ENCODE assay signal across 26 cellular contexts in the genomic region with DNA sequence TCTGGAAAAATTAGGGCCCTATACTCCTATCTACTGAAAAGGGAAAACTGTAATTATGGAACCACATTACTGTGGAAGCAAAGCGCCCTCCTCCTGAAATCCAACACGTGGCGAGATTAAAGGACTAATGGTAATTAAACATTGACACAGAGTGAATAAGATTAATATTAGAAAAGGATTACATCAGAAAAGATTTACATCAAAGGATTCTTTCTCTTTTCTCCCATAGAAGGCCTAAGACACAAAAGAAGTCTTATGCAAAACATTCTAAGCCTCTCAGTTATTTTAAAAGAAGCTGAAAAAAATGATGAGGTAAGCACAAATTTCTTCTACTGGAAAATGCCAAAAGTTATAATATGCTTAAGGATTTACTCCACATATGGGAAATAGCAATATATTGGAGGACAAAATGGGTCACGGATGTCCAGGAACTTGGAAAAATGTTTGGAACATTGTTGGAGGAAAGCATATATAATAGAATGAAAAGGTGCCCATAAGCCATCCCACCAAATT.
"Had no signal": no experiment of that assay in that cellular context is flagged by ENCODE, and none has a peak within 500 bp of the region (broad histone marks: within the 10 kb centered on the region; RNA-seq: fewer than 3 reads in every experiment).

No MANE protein-coding gene starts in this region.

- H2AFZ ChIP-seq: parathyroid adenoma had no signal

- H3K27ac Mint-ChIP-seq: naive thymus-derived CD4-positive, alpha-beta T cell; natural killer cell treated with Interleukin-12 subunit alpha and Interleukin-12 subunit beta and Interleukin-15 and Interleukin-18, amount 100 ng/mL, for 72 hours; stimulated activated naive B cell treated with anti-CD40 and anti-IgM and Interleukin-4, amounts not matched to agents 10 μg/mL and 1 μg/mL and 100 μg/mL, for 72 hours had no signal

- H3K4me1 Mint-ChIP-seq: naive thymus-derived CD4-positive, alpha-beta T cell; stimulated activated naive B cell treated with anti-CD40 and anti-IgM and Interleukin-4, amounts not matched to agents 10 μg/mL and 1 μg/mL and 100 μg/mL, for 72 hours had no signal

- ATAC-seq: mucosa of descending colon; naive thymus-derived CD4-positive, alpha-beta T cell; natural killer cell treated with Interleukin-12 subunit alpha and Interleukin-12 subunit beta and Interleukin-15 and Interleukin-18, amount 100 ng/mL, for 72 hours; psoas muscle; sciatic nerve; stimulated activated naive B cell treated with anti-CD40 and anti-IgM and Interleukin-4, amounts not matched to agents 10 μg/mL and 1 μg/mL and 100 μg/mL, for 72 hours; stimulated activated naive CD8-positive, alpha-beta T cell treated with anti-CD3 and anti-CD28 coated beads, Interleukin-15, Interleukin-2, amounts not matched to agents 100 U/mL and 50 U/mL, for 24 hours had no signal

- DNase-seq: islet precursor cell; left ventricle myocardium inferior; mesendoderm; midbrain; mucosa of descending colon; naive thymus-derived CD4-positive, alpha-beta T cell; nucleus accumbens; psoas muscle; stimulated activated CD4-positive, alpha-beta T cell treated with anti-CD3 and anti-CD28 coated beads, Interleukin-12 subunit alpha, Interleukin-12 subunit beta, amount 100 ng/mL, for 4 hours; stimulated activated CD4-positive, alpha-beta T cell treated with anti-CD3 and anti-CD28 coated beads, Interleukin-15, amount 100 ng/mL, for 24 hours; stimulated activated CD4-positive, alpha-beta T cell treated with anti-CD3 and anti-CD28 coated beads, Interleukin-2, amount 100 ng/mL, for 24 hours; stimulated activated CD4-positive, alpha-beta T cell treated with anti-CD3 and anti-CD28 coated beads, Interleukin-4, amount 100 ng/mL, for 1 hour; stimulated activated naive B cell treated with anti-CD40 and anti-IgM and Interleukin-4, amounts not matched to agents 10 μg/mL and 1 μg/mL and 100 μg/mL, for 72 hours; stimulated activated naive CD8-positive, alpha-beta T cell treated with anti-CD3 and anti-CD28 coated beads, Interleukin-15, Interleukin-2, amounts not matched to agents 100 U/mL and 50 U/mL, for 24 hours; stomach; testis; thyroid gland; transverse colon; upper lobe of left lung had no signal

- H3K9me3 ChIP-seq: left ventricle myocardium inferior, mucosa of descending colon, psoas muscle, right atrium auricular region, stomach, testis, thyroid gland, transverse colon, upper lobe of left lung, vagina had no signal

- H3K9ac ChIP-seq: parathyroid adenoma had no signal

- H3K36me3 Mint-ChIP-seq: naive thymus-derived CD4-positive, alpha-beta T cell; natural killer cell treated with Interleukin-12 subunit alpha and Interleukin-12 subunit beta and Interleukin-15 and Interleukin-18, amount 100 ng/mL, for 72 hours; stimulated activated naive B cell treated with anti-CD40 and anti-IgM and Interleukin-4, amounts not matched to agents 10 μg/mL and 1 μg/mL and 100 μg/mL, for 72 hours had no signal

- H3K79me2 ChIP-seq: parathyroid adenoma had no signal

- H3K4me3 ChIP-seq: left ventricle myocardium inferior, lung, mucosa of descending colon, psoas muscle, right atrium auricular region, skin epidermis, stomach, testis, thyroid gland, transverse colon, upper lobe of left lung, vagina had no signal

- H3K27me3 ChIP-seq: right atrium auricular region, stomach, testis, thyroid gland, transverse colon, upper lobe of left lung, vagina had no signal

- H3K36me3 ChIP-seq: left ventricle myocardium inferior, right atrium auricular region, stomach, thyroid gland, transverse colon, upper lobe of left lung, vagina had no signal

- H3K9me3 Mint-ChIP-seq: naive thymus-derived CD4-positive, alpha-beta T cell; stimulated activated naive B cell treated with anti-CD40 and anti-IgM and Interleukin-4, amounts not matched to agents 10 μg/mL and 1 μg/mL and 100 μg/mL, for 72 hours had no signal

- H3K4me3 Mint-ChIP-seq: naive thymus-derived CD4-positive, alpha-beta T cell; natural killer cell treated with Interleukin-12 subunit alpha and Interleukin-12 subunit beta and Interleukin-15 and Interleukin-18, amount 100 ng/mL, for 72 hours; stimulated activated naive B cell treated with anti-CD40 and anti-IgM and Interleukin-4, amounts not matched to agents 10 μg/mL and 1 μg/mL and 100 μg/mL, for 72 hours had no signal

- H3K27ac ChIP-seq: left ventricle myocardium inferior, parathyroid adenoma, psoas muscle, right atrium auricular region, skin epidermis, stomach, testis, thyroid gland, transverse colon, upper lobe of left lung, vagina had no signal

- H3K4me1 ChIP-seq: left ventricle myocardium inferior, parathyroid adenoma, psoas muscle, right atrium auricular region, stomach, testis, thyroid gland, transverse colon, upper lobe of left lung, vagina had no signal
